20 cellular contexts compared by ENCODE assay signal in the genomic region with DNA sequence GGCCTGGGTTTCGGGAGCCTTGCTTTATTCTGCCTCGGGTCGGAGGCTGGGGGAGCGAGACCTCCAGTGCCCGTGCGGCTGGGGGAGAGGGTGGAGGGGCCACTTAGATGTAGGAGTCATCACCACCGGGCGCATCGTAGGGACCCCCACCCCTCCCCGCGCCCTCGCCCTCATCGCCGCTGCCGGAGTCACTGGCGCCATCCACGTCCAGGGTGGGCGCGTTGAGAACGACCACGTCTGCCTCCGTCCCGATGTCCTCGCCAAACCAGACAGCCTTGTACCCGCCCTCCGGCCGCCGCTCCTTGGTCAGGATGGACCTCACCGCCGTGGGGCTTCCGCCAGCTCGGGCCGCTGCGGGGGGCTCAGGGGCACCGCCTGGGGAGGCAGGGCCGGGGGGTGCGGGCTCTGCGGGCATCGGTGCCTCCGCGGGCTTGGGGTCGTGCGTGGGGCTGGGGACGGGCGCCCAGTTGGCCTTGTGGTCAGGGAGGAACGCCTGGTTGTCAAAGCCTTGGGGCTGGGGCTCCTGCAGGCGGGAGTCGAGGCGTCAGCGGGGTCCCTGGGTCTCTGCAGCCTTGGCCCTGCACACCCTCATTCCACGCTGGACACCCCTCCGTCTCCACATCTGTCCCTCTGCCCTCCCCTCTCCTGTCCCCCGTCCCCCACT. TPM values are rescaled to one million over a fixed set of nuclear protein-coding genes. Genes with fewer than 3 reads are reported as not detected.
"Had no signal": no experiment of that assay in that cellular context is flagged by ENCODE, and none has a peak within 500 bp of the region (broad histone marks: within the 10 kb centered on the region; RNA-seq: fewer than 3 reads in every experiment).

No MANE protein-coding gene starts in this region.

- H3K27ac ChIP-seq: cardiac muscle cell had no signal

- H3K9me3 Mint-ChIP-seq: memory B cell; naive thymus-derived CD8-positive, alpha-beta T cell; T-helper 2 cell treated with Interferon-gamma antibody and Interleukin-4, amounts not matched to agents 5 μg/mL and 100 μg/mL, for 36 hours had no signal

- H3K27me3 ChIP-seq: adrenal gland, cardiac muscle cell, dorsolateral prefrontal cortex, gastrocnemius medialis, heart right ventricle, transverse colon had no signal

- H3K27me3 Mint-ChIP-seq: memory B cell; naive thymus-derived CD8-positive, alpha-beta T cell had no signal

- H3K36me3 ChIP-seq: transverse colon had no signal

- H3K36me3 Mint-ChIP-seq: memory B cell had no signal

- DNase-seq: activated CD4-positive, alpha-beta T cell treated with anti-CD3 and anti-CD28 coated beads, Interleukin-2, amount 50 U/mL, for 4 hours; activated CD4-positive, CD25-positive, alpha-beta regulatory T cell; activated effector memory CD4-positive, alpha-beta T cell treated with Interleukin-2 at 50 U/mL for 16 hours; activated naive CD4-positive, alpha-beta T cell treated with anti-CD3 and anti-CD28 coated beads, Interleukin-2, amount 50 U/mL, for 16 hours; activated T-cell treated with anti-CD3 and anti-CD28 coated beads for 4 hours; dorsolateral prefrontal cortex; erythroblast; gastrocnemius medialis; naive thymus-derived CD8-positive, alpha-beta T cell; stimulated activated naive CD8-positive, alpha-beta T cell treated with anti-CD3 and anti-CD28 coated beads, Interleukin-15, Interleukin-2, amounts not matched to agents 100 U/mL and 50 U/mL, for 24 hours; SW 1271; transverse colon had no signal

- H3K9me3 ChIP-seq: adrenal gland, gastrocnemius medialis, heart right ventricle, transverse colon had no signal

- ATAC-seq: gastrocnemius medialis; heart right ventricle; naive thymus-derived CD8-positive, alpha-beta T cell; stimulated activated naive CD8-positive, alpha-beta T cell treated with anti-CD3 and anti-CD28 coated beads, Interleukin-15, Interleukin-2, amounts not matched to agents 100 U/mL and 50 U/mL, for 24 hours had no signal

- H3K4me3 ChIP-seq: adrenal gland, cardiac muscle cell, gastrocnemius medialis, smooth muscle cell, transverse colon had no signal

- H3K4me2 ChIP-seq: smooth muscle cell had no signal

RNA-seq across cellular contexts. Expression of a gene that starts 7.4 kb away (rescaled TPM):
- total RNA-seq: dorsolateral prefrontal cortex; heart right ventricle; naive thymus-derived CD8-positive, alpha-beta T cell; smooth muscle cell had no signal

RNA-seq across cellular contexts. Expression of a gene that starts 9.6 kb away (rescaled TPM):
- total RNA-seq: adrenal gland; gastrocnemius medialis; mucosa of gallbladder; naive thymus-derived CD8-positive, alpha-beta T cell; posterior vena cava; smooth muscle cell; transverse colon had no signal

RNA-seq across cellular contexts. Expression of a gene that starts 19.7 kb away (rescaled TPM):
- total RNA-seq: gastrocnemius medialis, smooth muscle cell, transverse colon had no signal
